ENCODE assay signal across 37 cellular contexts in the genomic region with DNA sequence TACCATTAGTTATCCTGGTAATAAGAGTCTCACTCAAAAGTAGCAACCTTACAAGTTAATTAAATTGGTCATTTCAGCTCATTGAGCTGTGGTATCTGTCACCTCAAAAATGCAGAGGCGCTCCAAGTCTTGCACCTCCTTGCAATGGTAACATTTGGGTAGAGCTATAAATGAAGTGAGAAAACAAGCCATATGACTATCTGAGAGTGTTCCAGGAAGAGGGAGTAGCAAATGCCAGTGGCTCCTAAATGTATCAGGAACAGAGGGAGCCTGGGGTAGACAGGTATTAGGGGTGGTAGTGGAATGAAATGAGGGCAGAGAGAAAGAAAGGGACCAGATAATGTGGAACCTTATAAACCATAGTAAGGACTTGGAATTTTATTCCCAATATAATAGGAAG.
"Had no signal": no experiment of that assay in that cellular context is flagged by ENCODE, and none has a peak within 500 bp of the region (broad histone marks: within the 10 kb centered on the region; RNA-seq: fewer than 3 reads in every experiment).

No MANE protein-coding gene starts in this region.

- H3K27ac ChIP-seq: adrenal gland, body of pancreas, brain microvascular endothelial cell, breast epithelium, VCaP had no signal

- H3K9me3 ChIP-seq: body of pancreas had no signal

- ATAC-seq: activated CD8-positive, alpha-beta T cell treated with anti-CD3 and anti-CD28 coated beads for 36 hours; activated naive CD4-positive, alpha-beta T cell treated with anti-CD3 and anti-CD28 coated beads, Interleukin-2, amount 50 U/mL, for 72 hours; activated T-cell treated with anti-CD3 and anti-CD28 coated beads, Interleukin-2, amount 50 U/mL, for 4 hours; activated T-cell treated with anti-CD3 and anti-CD28 coated beads, Interleukin-2, amount 50 U/mL, for 72 hours; activated T-helper 17 cell treated with anti-CD3 and anti-CD28 coated beads, Interleukin-2, amount 50 U/mL, for 72 hours; body of pancreas had no signal

- H3K4me1 ChIP-seq: breast epithelium had no signal

- H3K27ac Mint-ChIP-seq: activated B cell treated with CpG ODN at 0.5 μM for 24 hours; activated CD4-positive, alpha-beta memory T cell treated with anti-CD3 and anti-CD28 coated beads for 36 hours; activated CD8-positive, alpha-beta T cell treated with anti-CD3 and anti-CD28 coated beads for 36 hours; activated naive CD4-positive, alpha-beta T cell treated with anti-CD3 and anti-CD28 coated beads for 36 hours; activated naive CD4-positive, alpha-beta T cell treated with anti-CD3 and anti-CD28 coated beads, Interleukin-2, amount 50 U/mL, for 72 hours; activated naive CD8-positive, alpha-beta T cell treated with anti-CD3 and anti-CD28 coated beads for 36 hours; activated T-cell treated with anti-CD3 and anti-CD28 coated beads, Interleukin-2, amount 50 U/mL, for 72 hours; activated T-helper 1 cell treated with anti-CD3 and anti-CD28 coated beads, Interleukin-12 subunit alpha, Interleukin-12 subunit beta, Interleukin-2, Interleukin-4 antibody, amounts not matched to agents 30 ng/mL and 10 ng/mL and 1 ng/mL, durations not matched to agents 14 hours and 24 hours and 36 hours; activated T-helper 17 cell treated with anti-CD3 and anti-CD28 coated beads, Interleukin-2, amount 50 U/mL, for 72 hours; T-helper 1 cell treated with Interleukin-12 subunit alpha and Interleukin-12 subunit beta and Interleukin-4 antibody, amounts not matched to agents 30 μg/mL and 1 μg/mL, for 36 hours; T-helper 2 cell treated with Interferon-gamma antibody and Interleukin-4, amounts not matched to agents 5 μg/mL and 100 μg/mL, for 36 hours had no signal

- H3K4me3 ChIP-seq: adrenal gland, body of pancreas, breast epithelium had no signal

- H3K27me3 Mint-ChIP-seq: activated B cell treated with CpG ODN at 0.5 μM for 24 hours; activated CD4-positive, alpha-beta memory T cell treated with anti-CD3 and anti-CD28 coated beads for 36 hours; activated CD8-positive, alpha-beta T cell treated with anti-CD3 and anti-CD28 coated beads for 36 hours; activated naive CD8-positive, alpha-beta T cell treated with anti-CD3 and anti-CD28 coated beads for 36 hours; activated T-helper 17 cell treated with anti-CD3 and anti-CD28 coated beads, Interleukin-2, amount 50 U/mL, for 72 hours; central memory CD8-positive, alpha-beta T cell had no signal

- DNase-seq: activated B cell treated with CpG ODN at 0.5 μM for 24 hours; activated CD4-positive, alpha-beta memory T cell treated with anti-CD3 and anti-CD28 coated beads for 36 hours; activated CD4-positive, alpha-beta T cell treated with anti-CD3 and anti-CD28 coated beads for 4 hours; activated CD4-positive, alpha-beta T cell treated with anti-CD3 and anti-CD28 coated beads, Interleukin-2, amount 50 U/mL, for 1 hour; activated CD4-positive, alpha-beta T cell treated with anti-CD3 and anti-CD28 coated beads, Interleukin-2, amount 50 U/mL, for 4 hours; activated CD4-positive, CD25-positive, alpha-beta regulatory T cell treated with anti-CD3 and anti-CD28 coated beads, Interleukin-2, amount 50 U/mL, for 72 hours; activated CD8-positive, alpha-beta memory T cell treated with anti-CD3 and anti-CD28 coated beads, Interleukin-2, amount 50 U/mL, for 4 hours; activated CD8-positive, alpha-beta T cell treated with anti-CD3 and anti-CD28 coated beads for 36 hours; activated effector memory CD4-positive, alpha-beta T cell treated with anti-CD3 and anti-CD28 coated beads, Interleukin-2, amount 50 U/mL, for 16 hours; activated gamma-delta T cell treated with Interleukin-2 at 50 U/mL for 16 hours; activated naive CD4-positive, alpha-beta T cell; activated naive CD4-positive, alpha-beta T cell treated with anti-CD3 and anti-CD28 coated beads for 36 hours; activated naive CD4-positive, alpha-beta T cell treated with anti-CD3 and anti-CD28 coated beads, Interleukin-2, amount 50 U/mL, for 16 hours; activated naive CD8-positive, alpha-beta T cell treated with anti-CD3 and anti-CD28 coated beads for 36 hours; activated T-cell treated with anti-CD3 and anti-CD28 coated beads for 4 hours; activated T-cell treated with anti-CD3 and anti-CD28 coated beads, Interleukin-2, amount 50 U/mL, for 1 hour; activated T-cell treated with anti-CD3 and anti-CD28 coated beads, Interleukin-2, amount 50 U/mL, for 4 hours; activated T-cell treated with anti-CD3 and anti-CD28 coated beads, Interleukin-2, amount 50 U/mL, for 72 hours; adrenal gland; amniotic stem cell; aorta; body of pancreas; brain microvascular endothelial cell; caudate nucleus; cerebellar nuclear complex; SW 1271; T-helper 1 cell; T-helper 2 cell; T-helper 9 cell had no signal

- H3K4me3 Mint-ChIP-seq: activated B cell treated with CpG ODN at 0.5 μM for 24 hours; activated CD4-positive, alpha-beta memory T cell treated with anti-CD3 and anti-CD28 coated beads for 36 hours; activated CD8-positive, alpha-beta T cell treated with anti-CD3 and anti-CD28 coated beads for 36 hours; activated naive CD4-positive, alpha-beta T cell treated with anti-CD3 and anti-CD28 coated beads for 36 hours; activated naive CD8-positive, alpha-beta T cell treated with anti-CD3 and anti-CD28 coated beads for 36 hours; activated T-cell treated with anti-CD3 and anti-CD28 coated beads, Interleukin-2, amount 50 U/mL, for 4 hours; activated T-cell treated with anti-CD3 and anti-CD28 coated beads, Interleukin-2, amount 50 U/mL, for 72 hours; activated T-helper 1 cell treated with anti-CD3 and anti-CD28 coated beads, Interleukin-12 subunit alpha, Interleukin-12 subunit beta, Interleukin-2, Interleukin-4 antibody, amounts not matched to agents 30 ng/mL and 10 ng/mL and 1 ng/mL, durations not matched to agents 14 hours and 24 hours and 36 hours; activated T-helper 17 cell treated with anti-CD3 and anti-CD28 coated beads, Interleukin-2, amount 50 U/mL, for 72 hours; central memory CD8-positive, alpha-beta T cell; T-helper 1 cell treated with Interleukin-12 subunit alpha and Interleukin-12 subunit beta and Interleukin-4 antibody, amounts not matched to agents 30 μg/mL and 1 μg/mL, for 36 hours; T-helper 2 cell treated with Interferon-gamma antibody and Interleukin-4, amounts not matched to agents 5 μg/mL and 100 μg/mL, for 36 hours had no signal

- H3K27me3 ChIP-seq: adrenal gland, body of pancreas, brain microvascular endothelial cell, breast epithelium had no signal

- H3K9me3 Mint-ChIP-seq: central memory CD8-positive, alpha-beta T cell had no signal
